Comparison of ENCODE assay signal across 8 cellular contexts in the genomic region with DNA sequence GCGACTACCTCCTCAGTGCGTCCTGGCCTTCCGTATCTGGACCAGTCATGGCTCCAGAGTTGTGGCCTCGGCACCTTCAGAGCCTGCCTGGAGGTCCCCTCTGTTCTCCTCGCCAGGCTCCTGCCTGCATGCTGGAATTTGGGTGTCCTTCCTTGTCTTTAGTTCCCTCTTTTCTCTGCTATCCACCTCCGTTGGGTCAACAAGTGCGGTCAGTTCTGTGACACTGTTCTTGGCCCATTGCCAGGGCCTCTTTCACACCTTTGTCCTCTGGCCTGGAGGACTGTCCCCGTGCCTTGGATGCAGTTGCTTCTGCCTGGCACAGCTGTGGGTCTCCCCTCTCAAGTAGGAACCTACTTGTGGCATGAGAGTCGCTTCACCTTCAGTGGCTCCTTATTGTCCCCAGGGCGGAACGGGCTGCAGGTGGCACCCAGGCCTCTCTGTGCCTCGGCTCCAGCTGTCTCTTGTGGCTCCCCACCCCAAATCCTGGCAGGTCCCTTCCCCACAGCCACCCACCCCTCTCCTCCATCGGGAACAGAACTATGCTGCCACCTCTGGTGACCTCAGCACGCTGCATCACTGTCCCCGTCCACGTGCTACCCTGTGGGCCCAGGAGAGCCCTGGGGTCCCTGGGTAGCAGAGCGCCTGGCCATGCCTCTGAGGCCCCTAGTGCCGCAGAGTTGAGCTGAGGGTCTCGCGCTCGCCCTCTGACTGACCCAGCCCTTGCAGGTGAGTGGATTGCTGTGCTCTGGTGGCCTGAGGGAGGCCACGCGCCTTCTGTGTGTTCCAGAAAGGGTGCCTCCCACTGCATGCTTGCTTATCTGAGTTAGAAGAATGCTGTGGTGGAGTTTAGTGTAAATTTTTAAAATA. TPM values are rescaled to one million over a fixed set of nuclear protein-coding genes. Genes with fewer than 3 reads are reported as not detected.
DNase-seq lines count a peak whose midpoint lies in the region; ATAC-seq and TF ChIP-seq lines count a peak whose summit lies in the region.

No MANE protein-coding gene starts in this region.

- H3K4me1 ChIP-seq in testis: peaks cover 37% of the 10 kb centered on the region

- no peaks in the 10 kb centered on the region for H3K9me3 ChIP-seq in testis

- TF ChIP-seq POLR2A in testis (IDR thresholded peaks at IDR 0.05): no peak

- no peak overlapping the region for H3K27ac ChIP-seq in testis

- intact Hi-C loops in testis (cut with DNase I; ENCODE audit: low total_unique reads): no loop called here

- H3K36me3 ChIP-seq in testis (ENCODE audit: low read depth, missing control alignments): no peaks in the 10 kb centered on the region

- H3K4me3 ChIP-seq in fibroblast of the aortic adventitia (ENCODE audit: low read depth, low read length): no peak overlapping the region
- no peak overlapping the region for H3K4me3 ChIP-seq in testis

- TF ChIP-seq CTCF in fibroblast of the aortic adventitia (IDR thresholded peaks at IDR 0.05; ENCODE audit: insufficient read depth, low read length): peak; percentile 26
- TF ChIP-seq CTCF in testis (IDR thresholded peaks at IDR 0.05): peak in 1 of 3 experiments; percentile 21

- 62 to 72% methylated on average over 21 to 23 of the region's 23 CpGs for WGBS in testis, 2 donors

- no peaks in the 10 kb centered on the region for H3K27me3 ChIP-seq in testis

- DNase-seq in activated naive CD4-positive, alpha-beta T cell treated with Interleukin-2 at 50 U/mL for 16 hours: peak; percentile 19
- no peak for DNase-seq in activated naive CD4-positive, alpha-beta T cell (lab: John Stamatoyannopoulos, UW)
- DNase-seq in OCI-M1 (lab: John Stamatoyannopoulos, UW) (peak; percentile 63), fibroblast of the aortic adventitia (ENCODE audit: low read depth) (peak; percentile 8), testis (peak; percentile 55)
- DNase-seq in stimulated activated naive CD4-positive, alpha-beta T cell (lab: John Stamatoyannopoulos, UW): no peak
- DNase-seq in activated effector memory CD4-positive, alpha-beta T cell treated with anti-CD3 and anti-CD28 coated beads, Interleukin-2, amount 50 U/mL, for 16 hours: no peak

- no peak for ATAC-seq in GM21515 (IDR thresholded peaks at IDR 0.05; ENCODE audit: unreplicated experiment)

RNA-seq across cellular contexts. Expression of gene DGCR8, which starts 4.7 kb away (rescaled TPM):
- total RNA-seq in fibroblast of the aortic adventitia (ENCODE audit: low replicate concordance) (22.0 and 29.0 TPM in 2 replicates), testis (10 to 100 TPM; 64.8 to 83.7 TPM)
- polyA plus RNA-seq in testis (ENCODE audit: insufficient read depth, low read depth, low replicate concordance): 44.4 TPM

RNA-seq across cellular contexts. Expression of gene RANBP1, which starts 31.1 kb away (rescaled TPM):
- 160 and 191 TPM in 2 replicates for total RNA-seq in fibroblast of the aortic adventitia (ENCODE audit: low replicate concordance)
- 100 to 1,000 TPM; 284 to 318 TPM for total RNA-seq in testis
- polyA plus RNA-seq in testis (ENCODE audit: insufficient read depth, low read depth, low replicate concordance): 247 TPM

RNA-seq across cellular contexts. Expression of gene TRMT2A, which starts 32.2 kb away (rescaled TPM):
- total RNA-seq in fibroblast of the aortic adventitia (ENCODE audit: low replicate concordance): 18.4 and 28.7 TPM in 2 replicates
- total RNA-seq in testis: 100 to 1,000 TPM in 1 of 2 donors, 10 to 100 TPM in 1; 97.2 to 122 TPM
- 82.7 TPM for polyA plus RNA-seq in testis (ENCODE audit: insufficient read depth, low read depth, low replicate concordance)

RNA-seq across cellular contexts. Expression of gene ZDHHC8, which starts 46.8 kb away (rescaled TPM):
- total RNA-seq in fibroblast of the aortic adventitia (ENCODE audit: low replicate concordance) (8.7 and 12.7 TPM in 2 replicates), testis (10 to 100 TPM; 40.9 to 44.0 TPM)
- polyA plus RNA-seq in testis (ENCODE audit: insufficient read depth, low read depth, low replicate concordance): 34.0 TPM

Comparison
In these comparisons a context has a peak if more than half of its experiments do, and no peak if none do; other contexts are left out.
1. DNase-seq: peak in activated naive CD4-positive, alpha-beta T cell treated with Interleukin-2 at 50 U/mL for 16 hours (single experiment), OCI-M1 (single experiment), fibroblast of the aortic adventitia (single experiment) and testis (single experiment); none in activated naive CD4-positive, alpha-beta T cell (0 of 4), stimulated activated naive CD4-positive, alpha-beta T cell (0 of 6) and activated effector memory CD4-positive, alpha-beta T cell treated with anti-CD3 and anti-CD28 coated beads, Interleukin-2, amount 50 U/mL, for 16 hours (single experiment).